20 cellular contexts compared by ENCODE assay signal in the genomic region with DNA sequence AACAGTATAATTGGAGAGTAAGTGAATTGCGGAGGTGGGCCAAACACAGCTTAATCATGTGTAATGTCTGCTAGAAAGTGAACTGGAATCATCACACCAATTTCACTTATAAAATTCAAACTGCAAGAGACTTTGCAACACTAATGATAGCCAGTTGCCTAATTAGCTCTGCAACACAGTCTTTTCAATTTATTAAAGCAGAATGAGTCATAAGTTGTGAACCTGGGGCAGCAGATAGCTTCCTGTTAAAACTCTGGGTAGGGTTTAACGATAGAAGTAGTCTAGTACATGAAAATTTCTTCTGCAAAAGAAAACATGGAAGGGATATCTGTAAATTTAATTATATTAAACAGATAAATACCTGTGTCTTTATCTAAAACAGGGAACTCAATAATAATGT.
"Had no signal": no experiment of that assay in that cellular context is flagged by ENCODE, and none has a peak within 500 bp of the region (broad histone marks: within the 10 kb centered on the region; RNA-seq: fewer than 3 reads in every experiment).

No MANE protein-coding gene starts in this region.

- ATAC-seq: activated CD8-positive, alpha-beta memory T cell treated with anti-CD3 and anti-CD28 coated beads, Interleukin-2, amount 10 ng/mL, durations not matched to agents 7 days and 5 days; activated CD8-positive, alpha-beta T cell treated with anti-CD3 and anti-CD28 coated beads for 36 hours; heart right ventricle; left cardiac atrium; natural killer cell treated with Interleukin-12 subunit alpha and Interleukin-12 subunit beta and Interleukin-15 and Interleukin-18, amount 100 ng/mL, for 72 hours; stimulated activated memory B cell treated with anti-CD40 and anti-IgM and Interleukin-4, amounts not matched to agents 10 μg/mL and 1 μg/mL and 100 μg/mL, for 72 hours had no signal

- H3K4me3 ChIP-seq: heart right ventricle, right atrium auricular region, uterus had no signal

- FAIRE-seq: TTC549 had no signal

- H3K36me3 ChIP-seq: heart right ventricle, right atrium auricular region, uterus, WERI-Rb-1 had no signal

- DNase-seq: activated CD4-positive, alpha-beta T cell treated with anti-CD3 and anti-CD28 coated beads, Interleukin-2, amount 10 ng/mL, durations not matched to agents 7 days and 5 days; activated CD4-positive, CD25-positive, alpha-beta regulatory T cell treated with anti-CD3 and anti-CD28 coated beads, Interleukin-2, amount 50 U/mL, for 72 hours; activated CD8-positive, alpha-beta memory T cell treated with anti-CD3 and anti-CD28 coated beads, Interleukin-2, amount 10 ng/mL, durations not matched to agents 7 days and 5 days; activated CD8-positive, alpha-beta T cell treated with anti-CD3 and anti-CD28 coated beads for 36 hours; activated gamma-delta T cell; activated naive CD4-positive, alpha-beta T cell treated with anti-CD3 and anti-CD28 coated beads, Interleukin-2, amount 50 U/mL, for 16 hours; activated T-cell treated with anti-CD3 and anti-CD28 coated beads for 4 hours; central memory CD4-positive, alpha-beta T cell; effector memory CD4-positive, alpha-beta T cell; heart right ventricle; islet precursor cell; left cardiac atrium; stimulated activated CD4-positive, alpha-beta T cell treated with anti-CD3 and anti-CD28 coated beads, Interleukin-12 subunit alpha, Interleukin-12 subunit beta, amount 100 ng/mL, for 4 hours; trophoblast cell; uterus; WERI-Rb-1 had no signal

- H3K27me3 ChIP-seq: heart right ventricle, right atrium auricular region, uterus had no signal
